Comparison of ENCODE assay signal across 27 cellular contexts in the genomic region with DNA sequence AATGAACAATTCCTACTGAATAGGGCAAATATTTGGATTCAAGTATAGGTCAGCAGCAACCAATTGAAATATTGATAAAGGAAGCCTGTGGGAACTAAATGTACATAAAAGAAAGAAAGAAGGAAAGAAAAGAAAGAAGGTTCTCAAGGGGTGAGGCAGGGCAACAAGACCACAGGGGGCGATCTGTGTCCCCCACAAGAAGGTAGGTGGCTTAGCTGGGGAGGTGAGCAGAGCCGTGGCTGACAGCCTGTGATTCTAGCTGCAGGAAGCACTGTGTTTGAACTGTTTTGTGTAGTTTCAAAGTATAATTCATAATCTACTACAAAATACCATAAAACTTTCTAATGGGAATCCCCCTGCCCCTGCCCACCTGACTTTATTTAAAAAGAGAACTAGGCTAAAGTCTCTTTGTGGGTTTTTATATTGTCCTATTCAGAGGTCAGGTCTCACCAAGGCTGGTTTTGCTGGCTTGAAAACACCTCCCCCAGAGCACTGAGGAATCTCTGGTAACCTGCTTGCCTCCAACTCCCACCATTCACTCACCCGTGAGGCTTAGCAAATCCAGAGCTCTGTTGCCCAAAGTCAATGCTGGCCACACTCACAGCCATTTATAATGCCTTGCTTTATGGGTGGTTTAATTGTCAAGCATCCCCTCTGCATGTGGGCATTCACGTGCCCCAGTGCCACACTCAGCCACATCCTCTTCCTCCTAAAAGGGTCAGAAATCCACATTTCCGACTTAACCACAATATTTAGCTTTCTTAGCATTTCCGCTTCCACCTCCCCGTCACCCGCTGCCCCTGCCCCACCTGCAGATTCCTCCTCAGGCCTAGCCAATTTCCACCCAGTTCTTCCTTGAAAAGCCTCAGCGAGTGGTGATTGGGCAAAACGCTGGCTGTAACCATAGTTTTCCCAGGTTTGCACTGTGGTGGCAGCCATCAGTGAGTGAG.
A peak's percentile ranks its signal among the peaks of the same experiment; 100 is the strongest.
DNase-seq lines count a peak whose midpoint lies in the region; ATAC-seq and TF ChIP-seq lines count a peak whose summit lies in the region.
"Had no signal": no experiment of that assay in that cellular context is flagged by ENCODE, and none has a peak within 500 bp of the region (broad histone marks: within the 10 kb centered on the region; RNA-seq: fewer than 3 reads in every experiment).

No MANE protein-coding gene starts in this region.

- no peaks in the 10 kb centered on the region for H3K36me3 ChIP-seq in BLaER1 treated with 17β-estradiol and CSF1 and Interleukin-3, amounts not matched to agents 10 nM and 100 nM
- no peaks in the 10 kb centered on the region for H3K36me3 ChIP-seq in OCI-LY3 (replicated peaks; ENCODE audit: low read depth, low read length)
- H3K36me3 ChIP-seq: adrenal gland, heart right ventricle, prostate gland, sigmoid colon, transverse colon had no signal

- no peaks in the 10 kb centered on the region for H3K27me3 ChIP-seq in BLaER1 treated with 17β-estradiol and CSF1 and Interleukin-3, amounts not matched to agents 10 nM and 100 nM
- peaks cover 23% of the 10 kb centered on the region for H3K27me3 ChIP-seq in OCI-LY3 (ENCODE audit: low read depth, low read length)
- H3K27me3 ChIP-seq: adrenal gland, sigmoid colon, transverse colon had no signal

- no peak for ATAC-seq in activated CD4-positive, CD25-positive, alpha-beta regulatory T cell treated with anti-CD3 and anti-CD28 coated beads, Interleukin-2, amount 50 U/mL, for 24 hours
- ATAC-seq: heart right ventricle had no signal

- no peak for TF ChIP-seq CTCF in OCI-LY3 (IDR thresholded peaks at IDR 0.05; ENCODE audit: low read depth, low read length)

- H3K4me2 ChIP-seq in BLaER1 treated with 17β-estradiol and CSF1 and Interleukin-3, amounts not matched to agents 10 nM and 100 nM, result peak overlapping the region; percentile 58 to 80 (median 75)
- H3K4me2 ChIP-seq in OCI-LY3 (ENCODE audit: low read length), result no peak overlapping the region

- H4K20me1 ChIP-seq in BLaER1 treated with 17β-estradiol and CSF1 and Interleukin-3, amounts not matched to agents 10 nM and 100 nM, result no peaks in the 10 kb centered on the region
- no peaks in the 10 kb centered on the region for H4K20me1 ChIP-seq in OCI-LY3 (ENCODE audit: insufficient read depth, low read length)

- peak overlapping the region; percentile 15; the same call in 1 of the 2 replicates for H2AFZ ChIP-seq in OCI-LY3 (ENCODE audit: low read depth, low read length)
- H2AFZ ChIP-seq: GM23248 had no signal

- H3K9ac ChIP-seq in BLaER1 treated with 17β-estradiol and CSF1 and Interleukin-3, amounts not matched to agents 10 nM and 100 nM, result no peak overlapping the region
- no peak overlapping the region for H3K9ac ChIP-seq in OCI-LY3 (ENCODE audit: low read length)
- H3K9ac ChIP-seq: GM23248 had no signal

- DNase-seq in GF-D8 (lab: John Stamatoyannopoulos, UW) (peak; percentile 30), iPS-NIHi11 (ENCODE audit: low spot score) (peak; percentile 27), superior temporal gyrus (ENCODE audit: extremely low spot score) (no peak), ecto neural progenitor cell (ENCODE audit: low spot score) (no peak)
- DNase-seq: activated CD4-positive, alpha-beta T cell treated with anti-CD3 and anti-CD28 coated beads, Interleukin-2, amount 50 U/mL, for 1 hour; activated CD8-positive, alpha-beta memory T cell treated with anti-CD3 and anti-CD28 coated beads, Interleukin-2, amount 50 U/mL, for 4 hours; activated naive CD4-positive, alpha-beta T cell treated with Interleukin-2 at 50 U/mL for 16 hours; adrenal gland; COR-L47; DMS79 treated with DMSO at 0.1 percent for 48 hours; foreskin melanocyte; GM23248; heart right ventricle; NCI-H1105 treated with DMSO at 0.1 percent for 48 hours; NCI-H2029 treated with DMSO at 0.1 percent for 48 hours; NCI-H526; nucleus accumbens; SIG-M5; sigmoid colon; stimulated activated CD4-positive, alpha-beta T cell treated with anti-CD3 and anti-CD28 coated beads, Interleukin-12 subunit alpha, Interleukin-12 subunit beta, amount 100 ng/mL, for 4 hours; stimulated activated CD4-positive, alpha-beta T cell treated with anti-CD3 and anti-CD28 coated beads, Interleukin-4, amount 100 ng/mL, for 1 hour; transverse colon had no signal

- peak overlapping the region in 7 of 11 experiments; percentile 29 to 53 (median 47); a peak in 10 of 22 replicates for H3K27ac ChIP-seq in BLaER1 treated with 17β-estradiol and CSF1 and Interleukin-3, amounts not matched to agents 10 nM and 100 nM
- no peak overlapping the region for H3K27ac ChIP-seq in OCI-LY3 (ENCODE audit: low read length)
- H3K27ac ChIP-seq: adrenal gland, GM23248, heart right ventricle, prostate gland, sigmoid colon, transverse colon, VCaP had no signal

- no peak overlapping the region for H3K4me3 ChIP-seq in BLaER1 treated with 17β-estradiol and CSF1 and Interleukin-3, amounts not matched to agents 10 nM and 100 nM
- H3K4me3 ChIP-seq in OCI-LY3 (ENCODE audit: low read length), result no peak overlapping the region
- H3K4me3 ChIP-seq: adrenal gland, GM23248, heart right ventricle, prostate gland, sigmoid colon, transverse colon had no signal

- peaks cover 14 to 18% (median 16%) of the 10 kb centered on the region in 10 experiments for H3K4me1 ChIP-seq in BLaER1 treated with 17β-estradiol and CSF1 and Interleukin-3, amounts not matched to agents 10 nM and 100 nM
- H3K4me1 ChIP-seq in OCI-LY3 (ENCODE audit: low read length), result peaks cover 3% of the 10 kb centered on the region; the same call in 1 of the 2 replicates
- H3K4me1 ChIP-seq: adrenal gland, heart right ventricle, prostate gland, sigmoid colon, transverse colon had no signal

- H3K79me2 ChIP-seq in OCI-LY3 (ENCODE audit: low read length), result no peaks in the 10 kb centered on the region

- no peaks in the 10 kb centered on the region for H3K9me3 ChIP-seq in BLaER1 treated with 17β-estradiol and CSF1 and Interleukin-3, amounts not matched to agents 10 nM and 100 nM (replicated peaks in 1 of 11)
- no peaks in the 10 kb centered on the region for H3K9me3 ChIP-seq in OCI-LY3 (ENCODE audit: insufficient read depth, low read length)
- H3K9me3 ChIP-seq: adrenal gland, heart right ventricle, prostate gland, sigmoid colon, transverse colon had no signal

Comparison
In these comparisons a context has a peak if more than half of its experiments do, and no peak if none do; other contexts are left out.
1. DNase-seq: peak in GF-D8 (single experiment) and iPS-NIHi11 (single experiment); none in superior temporal gyrus (single experiment) and ecto neural progenitor cell (single experiment).